ENCODE assay signal across 1 cellular context in genomic region chr3:115833074-115833473, GRCh38.
TF ChIP-seq lines count a peak whose summit lies in the region.

No MANE protein-coding gene starts in this region.

TF ChIP-seq in WTC11, 78 proteins besides CTCF, POLR2A, EP300 and RAD21 (continued from another document):
- TF ChIP-seq ATF6 (CRISPR knock-in tag; IDR thresholded peaks at IDR 0.05) (no peak), OVOL2 (CRISPR knock-in tag; IDR thresholded peaks at IDR 0.05; ENCODE audit: borderline replicate concordance) (no peak), MLX (CRISPR knock-in tag; IDR thresholded peaks at IDR 0.05) (no peak), PRDM15 (CRISPR knock-in tag; IDR thresholded peaks at IDR 0.05) (no peak), ZNF423 (CRISPR knock-in tag; IDR thresholded peaks at IDR 0.05) (no peak), CREM (CRISPR knock-in tag; IDR thresholded peaks at IDR 0.05) (no peak), PRRX2 (CRISPR knock-in tag; IDR thresholded peaks at IDR 0.05) (no peak), HMGA2 (CRISPR knock-in tag; IDR thresholded peaks at IDR 0.05) (no peak), ATF2 (CRISPR knock-in tag; IDR thresholded peaks at IDR 0.05; ENCODE audit: borderline replicate concordance, low read depth) (no peak), GTF2I (CRISPR knock-in tag; conservative IDR thresholded peaks at IDR 0.05) (no peak), RELA (CRISPR knock-in tag; IDR thresholded peaks at IDR 0.05; ENCODE audit: borderline replicate concordance) (no peak), KAT7 (CRISPR knock-in tag; IDR thresholded peaks at IDR 0.05; ENCODE audit: borderline replicate concordance) (no peak), E2F4 (CRISPR knock-in tag; IDR thresholded peaks at IDR 0.05; ENCODE audit: borderline replicate concordance, low read depth) (no peak), FOXJ3 (CRISPR knock-in tag; IDR thresholded peaks at IDR 0.05; ENCODE audit: borderline replicate concordance) (no peak), ERG (CRISPR knock-in tag; IDR thresholded peaks at IDR 0.05) (no peak)
- TF ChIP-seq, protein P1, sequence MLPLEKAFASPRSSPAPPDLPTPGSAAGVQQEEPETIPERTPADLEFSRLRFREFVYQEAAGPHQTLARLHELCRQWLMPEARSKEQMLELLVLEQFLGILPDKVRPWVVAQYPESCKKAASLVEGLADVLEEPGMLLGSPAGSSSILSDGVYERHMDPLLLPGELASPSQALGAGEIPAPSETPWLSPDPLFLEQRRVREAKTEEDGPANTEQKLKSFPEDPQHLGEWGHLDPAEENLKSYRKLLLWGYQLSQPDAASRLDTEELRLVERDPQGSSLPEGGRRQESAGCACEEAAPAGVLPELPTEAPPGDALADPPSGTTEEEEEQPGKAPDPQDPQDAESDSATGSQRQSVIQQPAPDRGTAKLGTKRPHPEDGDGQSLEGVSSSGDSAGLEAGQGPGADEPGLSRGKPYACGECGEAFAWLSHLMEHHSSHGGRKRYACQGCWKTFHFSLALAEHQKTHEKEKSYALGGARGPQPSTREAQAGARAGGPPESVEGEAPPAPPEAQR (CRISPR knock-in tag; IDR thresholded peaks at IDR 0.05), result no peak
- TF ChIP-seq, protein P2, sequence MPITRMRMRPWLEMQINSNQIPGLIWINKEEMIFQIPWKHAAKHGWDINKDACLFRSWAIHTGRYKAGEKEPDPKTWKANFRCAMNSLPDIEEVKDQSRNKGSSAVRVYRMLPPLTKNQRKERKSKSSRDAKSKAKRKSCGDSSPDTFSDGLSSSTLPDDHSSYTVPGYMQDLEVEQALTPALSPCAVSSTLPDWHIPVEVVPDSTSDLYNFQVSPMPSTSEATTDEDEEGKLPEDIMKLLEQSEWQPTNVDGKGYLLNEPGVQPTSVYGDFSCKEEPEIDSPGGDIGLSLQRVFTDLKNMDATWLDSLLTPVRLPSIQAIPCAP (CRISPR knock-in tag; IDR thresholded peaks at IDR 0.05), result no peak
- TF ChIP-seq, protein P3, sequence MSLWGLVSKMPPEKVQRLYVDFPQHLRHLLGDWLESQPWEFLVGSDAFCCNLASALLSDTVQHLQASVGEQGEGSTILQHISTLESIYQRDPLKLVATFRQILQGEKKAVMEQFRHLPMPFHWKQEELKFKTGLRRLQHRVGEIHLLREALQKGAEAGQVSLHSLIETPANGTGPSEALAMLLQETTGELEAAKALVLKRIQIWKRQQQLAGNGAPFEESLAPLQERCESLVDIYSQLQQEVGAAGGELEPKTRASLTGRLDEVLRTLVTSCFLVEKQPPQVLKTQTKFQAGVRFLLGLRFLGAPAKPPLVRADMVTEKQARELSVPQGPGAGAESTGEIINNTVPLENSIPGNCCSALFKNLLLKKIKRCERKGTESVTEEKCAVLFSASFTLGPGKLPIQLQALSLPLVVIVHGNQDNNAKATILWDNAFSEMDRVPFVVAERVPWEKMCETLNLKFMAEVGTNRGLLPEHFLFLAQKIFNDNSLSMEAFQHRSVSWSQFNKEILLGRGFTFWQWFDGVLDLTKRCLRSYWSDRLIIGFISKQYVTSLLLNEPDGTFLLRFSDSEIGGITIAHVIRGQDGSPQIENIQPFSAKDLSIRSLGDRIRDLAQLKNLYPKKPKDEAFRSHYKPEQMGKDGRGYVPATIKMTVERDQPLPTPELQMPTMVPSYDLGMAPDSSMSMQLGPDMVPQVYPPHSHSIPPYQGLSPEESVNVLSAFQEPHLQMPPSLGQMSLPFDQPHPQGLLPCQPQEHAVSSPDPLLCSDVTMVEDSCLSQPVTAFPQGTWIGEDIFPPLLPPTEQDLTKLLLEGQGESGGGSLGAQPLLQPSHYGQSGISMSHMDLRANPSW (CRISPR knock-in tag; conservative IDR thresholded peaks at IDR 0.05; ENCODE audit: low read depth), result no peak
